Comparison of ENCODE assay signal across 8 cellular contexts in the genomic region with DNA sequence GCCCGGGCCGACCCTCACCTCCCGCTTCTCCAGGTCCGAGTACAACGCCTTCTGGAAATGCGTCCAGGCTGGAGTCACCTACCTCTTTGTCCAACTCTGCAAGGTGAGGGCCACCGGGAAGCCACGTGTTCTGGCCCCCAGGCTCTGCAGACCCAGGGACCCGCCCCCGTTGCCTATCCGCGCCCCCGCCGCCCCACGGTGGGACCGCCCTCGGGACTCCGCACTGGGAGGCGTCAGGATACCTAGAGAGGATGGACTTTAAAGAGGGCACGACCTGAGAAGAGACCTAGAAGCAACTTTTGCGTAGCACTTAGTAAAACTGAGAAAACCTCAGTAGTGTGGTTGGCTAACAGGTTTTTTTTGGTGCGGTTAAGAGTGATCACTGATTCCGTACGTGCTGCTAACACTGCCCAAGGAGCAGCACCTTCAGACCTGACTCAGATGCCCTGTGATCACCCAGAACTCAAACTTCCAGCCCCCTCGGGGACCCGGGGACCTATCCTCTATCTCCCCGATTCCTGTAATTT. TPM values are rescaled to one million over a fixed set of nuclear protein-coding genes. Genes with fewer than 3 reads are reported as not detected.
A peak's percentile ranks its signal among the peaks of the same experiment; 100 is the strongest.
DNase-seq lines count a peak whose midpoint lies in the region; ATAC-seq, FAIRE-seq and TF ChIP-seq lines count a peak whose summit lies in the region.

No MANE protein-coding gene starts in this region.

- peaks cover 30% of the 10 kb centered on the region for H3K4me1 Mint-ChIP-seq in activated CD8-positive, alpha-beta T cell treated with anti-CD3 and anti-CD28 coated beads, Interleukin-2, amount 10 ng/mL, durations not matched to agents 7 days and 5 days (ENCODE audit: low read depth)
- H3K4me1 Mint-ChIP-seq in endodermal cell: peaks cover 22% of the 10 kb centered on the region
- peaks cover 30 to 51% (median 45%) of the 10 kb centered on the region in 3 donors for H3K4me1 Mint-ChIP-seq in naive B cell

- H3K27ac ChIP-seq in endodermal cell (ENCODE audit: low read depth, low read length): no peak overlapping the region
- peak overlapping the region; percentile 69 for H3K27ac ChIP-seq in subcutaneous abdominal adipose tissue (ENCODE audit: low read depth, low read length)

- no peaks in the 10 kb centered on the region for H3K27me3 Mint-ChIP-seq in activated CD8-positive, alpha-beta T cell treated with anti-CD3 and anti-CD28 coated beads, Interleukin-2, amount 10 ng/mL, durations not matched to agents 7 days and 5 days (ENCODE audit: low read depth)
- no peaks in the 10 kb centered on the region for H3K27me3 Mint-ChIP-seq in endodermal cell (ENCODE audit: insufficient read depth)
- no peaks in the 10 kb centered on the region for H3K27me3 Mint-ChIP-seq in naive B cell

- H3K9me3 Mint-ChIP-seq in activated CD8-positive, alpha-beta T cell treated with anti-CD3 and anti-CD28 coated beads, Interleukin-2, amount 10 ng/mL, durations not matched to agents 7 days and 5 days (ENCODE audit: insufficient read depth): no peaks in the 10 kb centered on the region
- H3K9me3 Mint-ChIP-seq in endodermal cell (no peaks in the 10 kb centered on the region), naive B cell (no peaks in the 10 kb centered on the region)

- peak overlapping the region; percentile 93 for H3K4me3 Mint-ChIP-seq in activated CD8-positive, alpha-beta T cell treated with anti-CD3 and anti-CD28 coated beads, Interleukin-2, amount 10 ng/mL, durations not matched to agents 7 days and 5 days
- H3K4me3 Mint-ChIP-seq in endodermal cell (peak overlapping the region; percentile 84), naive B cell (peak overlapping the region; percentile 82 to 95 (median 88))

- H3K27me3 ChIP-seq in endodermal cell (ENCODE audit: control insufficient read depth, insufficient read depth, low read length, poor library complexity, severe bottlenecking) (no peaks in the 10 kb centered on the region), subcutaneous abdominal adipose tissue (ENCODE audit: control insufficient read depth in 5 of 5, insufficient read depth in 4 of 5, low read length in 5 of 5) (no peaks in the 10 kb centered on the region)

- peaks cover 12% of the 10 kb centered on the region for H3K36me3 Mint-ChIP-seq in activated CD8-positive, alpha-beta T cell treated with anti-CD3 and anti-CD28 coated beads, Interleukin-2, amount 10 ng/mL, durations not matched to agents 7 days and 5 days (ENCODE audit: low read depth)
- peaks cover 47% of the 10 kb centered on the region for H3K36me3 Mint-ChIP-seq in endodermal cell (ENCODE audit: low read depth)
- H3K36me3 Mint-ChIP-seq in naive B cell: peaks cover 0 to 13% of the 10 kb centered on the region in 2 donors

- H3K9me3 ChIP-seq in endodermal cell (ENCODE audit: control insufficient read depth, low read length) (no peaks in the 10 kb centered on the region), subcutaneous abdominal adipose tissue (ENCODE audit: control insufficient read depth in 5 of 5, low read length in 5 of 5) (no peaks in the 10 kb centered on the region)

- peak; percentile 66 for ATAC-seq in activated CD8-positive, alpha-beta T cell treated with anti-CD3 and anti-CD28 coated beads, Interleukin-2, amount 10 ng/mL, durations not matched to agents 7 days and 5 days
- ATAC-seq in naive B cell (ENCODE audit: low read depth in 2 of 2): peak; percentile 29 to 32

- 7 to 16% methylated on average over 14 to 27 of the region's 27 CpGs for WGBS in endodermal cell (ENCODE audit: insufficient coverage in 1 of 2, insufficient read length in 1 of 2), 2 experiments

- POLR2A ChIA-PET in activated CD8-positive, alpha-beta T cell treated with anti-CD3 and anti-CD28 coated beads, Interleukin-2, amount 10 ng/mL, durations not matched to agents 7 days and 5 days (lab: Charles Lee): no interaction called here

- DNase-seq in EL: peak; percentile 43
- peak; percentile 73 for DNase-seq in H54 (ENCODE audit: insufficient read length, low spot score)
- peak; percentile 29 for DNase-seq in MV-4-11 (lab: John Stamatoyannopoulos, UW)
- peak; percentile 65 for DNase-seq in activated CD8-positive, alpha-beta T cell treated with anti-CD3 and anti-CD28 coated beads, Interleukin-2, amount 10 ng/mL, durations not matched to agents 7 days and 5 days
- no peak for DNase-seq in endodermal cell
- DNase-seq in naive B cell: no peak
- DNase-seq in globus pallidus (ENCODE audit: low spot score): no peak

- H3K36me3 ChIP-seq in endodermal cell (ENCODE audit: control insufficient read depth, insufficient read depth, low read length): peaks cover 36% of the 10 kb centered on the region
- H3K36me3 ChIP-seq in subcutaneous abdominal adipose tissue (ENCODE audit: control insufficient read depth in 5 of 5, insufficient read depth in 5 of 5, low read length in 5 of 5): peaks cover 0 to 9% (median 5%) of the 10 kb centered on the region in 5 donors

- H3K27ac Mint-ChIP-seq in activated CD8-positive, alpha-beta T cell treated with anti-CD3 and anti-CD28 coated beads, Interleukin-2, amount 10 ng/mL, durations not matched to agents 7 days and 5 days: peak overlapping the region; percentile 91
- H3K27ac Mint-ChIP-seq in endodermal cell: peak overlapping the region; percentile 91
- peak overlapping the region in 5 of 6 donors; percentile 82 to 94 (median 88) for H3K27ac Mint-ChIP-seq in naive B cell

- CTCF ChIA-PET in activated CD8-positive, alpha-beta T cell treated with anti-CD3 and anti-CD28 coated beads, Interleukin-2, amount 10 ng/mL, durations not matched to agents 7 days and 5 days (lab: Charles Lee): no interaction called here

- TF ChIP-seq CTCF in endodermal cell (conservative IDR thresholded peaks at IDR 0.05): no peak

- peak overlapping the region; percentile 99 for H3K4me3 ChIP-seq in endodermal cell (ENCODE audit: low read length)
- H3K4me3 ChIP-seq in subcutaneous abdominal adipose tissue (ENCODE audit: low read depth in 1 of 5, low read length in 5 of 5): peak overlapping the region; percentile 70 to 87 (median 83)

- FAIRE-seq in H54 (lab: Jason Lieb, UNC): no peak

- peak overlapping the region; percentile 81 for H3K9ac ChIP-seq in endodermal cell (ENCODE audit: extremely low read depth, low read length, poor library complexity, severe bottlenecking)
- H3K9ac ChIP-seq in subcutaneous abdominal adipose tissue (ENCODE audit: low read length in 5 of 5): peak overlapping the region; percentile 38 to 96 (median 87)

- no peak for TF ChIP-seq POLR2A in H54 (IDR thresholded peaks at IDR 0.05; ENCODE audit: low read depth, low read length)

- H3K4me1 ChIP-seq in endodermal cell (ENCODE audit: control insufficient read depth, insufficient read depth, low read length) (peaks cover 10% of the 10 kb centered on the region), subcutaneous abdominal adipose tissue (ENCODE audit: control insufficient read depth in 5 of 5, insufficient read depth in 5 of 5, low read length in 5 of 5) (peaks cover 6 to 28% (median 24%) of the 10 kb centered on the region in 5 donors)

RNA-seq across cellular contexts. Expression of a gene that starts 0.5 kb away (rescaled TPM):
- 10 to 100 TPM; 53.3 to 54.1 TPM for total RNA-seq in activated CD8-positive, alpha-beta T cell treated with anti-CD3 and anti-CD28 coated beads, Interleukin-2, amount 10 ng/mL, durations not matched to agents 7 days and 5 days
- 100 to 1,000 TPM; 109 to 119 TPM for total RNA-seq in endodermal cell
- 86.5 TPM for polyA plus RNA-seq in endodermal cell (2013, experiment 1 of 2)
- polyA plus RNA-seq in endodermal cell (2013, experiment 2 of 2): 87.1 TPM
- polyA plus RNA-seq in naive B cell (ENCODE audit: low read depth in 6 of 6): 100 to 1,000 TPM; 153 to 293 (median 162) TPM

RNA-seq across cellular contexts. Expression of a gene that starts 12.7 kb away (rescaled TPM):
- not detected for total RNA-seq in activated CD8-positive, alpha-beta T cell treated with anti-CD3 and anti-CD28 coated beads, Interleukin-2, amount 10 ng/mL, durations not matched to agents 7 days and 5 days
- not detected for total RNA-seq in endodermal cell
- polyA plus RNA-seq in endodermal cell (2013, experiment 1 of 2): not detected
- polyA plus RNA-seq in endodermal cell (2013, experiment 2 of 2): not detected
- not detected for polyA plus RNA-seq in naive B cell (ENCODE audit: low read depth in 6 of 6)

RNA-seq across cellular contexts. Expression of a gene that starts 17.5 kb away (rescaled TPM):
- not detected for total RNA-seq in activated CD8-positive, alpha-beta T cell treated with anti-CD3 and anti-CD28 coated beads, Interleukin-2, amount 10 ng/mL, durations not matched to agents 7 days and 5 days
- under 1 TPM in 1 of 2 donors, not detected in 1; 0.18 TPM for total RNA-seq in endodermal cell
- polyA plus RNA-seq in endodermal cell (2013, experiment 1 of 2): not detected
- polyA plus RNA-seq in endodermal cell (2013, experiment 2 of 2): not detected
- polyA plus RNA-seq in naive B cell (ENCODE audit: low read depth in 6 of 6): not detected

RNA-seq across cellular contexts. Expression of a gene that starts 17.8 kb away (rescaled TPM):
- not detected for total RNA-seq in activated CD8-positive, alpha-beta T cell treated with anti-CD3 and anti-CD28 coated beads, Interleukin-2, amount 10 ng/mL, durations not matched to agents 7 days and 5 days
- total RNA-seq in endodermal cell: not detected
- polyA plus RNA-seq in endodermal cell (2013, experiment 1 of 2): not detected
- not detected for polyA plus RNA-seq in endodermal cell (2013, experiment 2 of 2)
- polyA plus RNA-seq in naive B cell (ENCODE audit: low read depth in 6 of 6): not detected

RNA-seq across cellular contexts. Expression of a gene that starts 32.5 kb away (rescaled TPM):
- total RNA-seq in activated CD8-positive, alpha-beta T cell treated with anti-CD3 and anti-CD28 coated beads, Interleukin-2, amount 10 ng/mL, durations not matched to agents 7 days and 5 days: not detected
- total RNA-seq in endodermal cell: 100 to 1,000 TPM; 430 to 451 TPM
- polyA plus RNA-seq in endodermal cell (2013, experiment 1 of 2): 127 TPM
- 121 TPM for polyA plus RNA-seq in endodermal cell (2013, experiment 2 of 2)
- 1 to 10 TPM in 2 of 6 donors, not detected in 4; 2.6 to 3.1 TPM for polyA plus RNA-seq in naive B cell (ENCODE audit: low read depth in 6 of 6)

Comparison
In these comparisons a context has a peak if more than half of its experiments do, and no peak if none do; other contexts are left out.
1. DNase-seq: peak in EL (single experiment), H54 (single experiment), MV-4-11 (single experiment) and activated CD8-positive, alpha-beta T cell treated with anti-CD3 and anti-CD28 coated beads, Interleukin-2, amount 10 ng/mL, durations not matched to agents 7 days and 5 days (single experiment); none in endodermal cell (single experiment), naive B cell (single experiment) and globus pallidus (single experiment).
2. Peak in every context shown above with its lines, with median percentiles within 50 percentile points of each other: H3K27ac Mint-ChIP-seq and H3K4me3 Mint-ChIP-seq.